In genomic region chr12:53492830-53493609, GRCh38 we compare ENCODE assay signal across 8 cellular contexts. TPM values are rescaled to one million over a fixed set of nuclear protein-coding genes. Genes with fewer than 3 reads are reported as not detected.
DNase-seq lines count a peak whose midpoint lies in the region; ATAC-seq and TF ChIP-seq lines count a peak whose summit lies in the region.

No MANE protein-coding gene starts in this region.

- H3K4me3 ChIP-seq in Caco-2 (ENCODE audit: low read depth, low read length) (peak overlapping the region; percentile 61), OCI-LY3 (ENCODE audit: low read length) (peak overlapping the region; percentile 82), epithelial cell of proximal tubule (ENCODE audit: low read depth, low read length) (peak overlapping the region; percentile 57), mucosa of rectum (ENCODE audit: low read length in 2 of 2) (peak overlapping the region; percentile 85 to 91)

- peak overlapping the region; percentile 88 for H3K4me3 Mint-ChIP-seq in Caco-2 (ENCODE audit: unreplicated experiment)

- H3K9me3 ChIP-seq in Caco-2: no peaks in the 10 kb centered on the region
- H3K9me3 ChIP-seq in OCI-LY3 (ENCODE audit: insufficient read depth, low read length): no peaks in the 10 kb centered on the region
- no peaks in the 10 kb centered on the region for H3K9me3 ChIP-seq in mucosa of rectum (ENCODE audit: control insufficient read depth in 2 of 2, low read length in 2 of 2)

- H3K36me3 Mint-ChIP-seq in Caco-2 (ENCODE audit: insufficient read depth, unreplicated experiment): peaks cover 27% of the 10 kb centered on the region

- CTCF ChIA-PET in Caco-2 (lab: Charles Lee): interaction anchor here (0.6 to 2.1 kb wide), 9 partner anchors 8 to 172 kb away, joined by 3 to 7 read pairs (median 5); partner anchors contain the start of genes AAAS and TARBP2

- H3K4me1 Mint-ChIP-seq in Caco-2 (ENCODE audit: low read depth, unreplicated experiment): peaks cover 27% of the 10 kb centered on the region

- POLR2A ChIA-PET in Caco-2 (lab: Charles Lee): interaction anchor here (1.0 kb wide), 1 partner anchor 11 kb away, joined by 4 read pairs; no protein-coding TSS in a partner anchor

- intact Hi-C loops in Caco-2 (cut with micrococcal nuclease; ENCODE audit: unreplicated experiment): loop anchor here (1.0 kb wide), 1 partner anchor 8 kb away; the partner anchor contains the start of gene TARBP2

- no peaks in the 10 kb centered on the region for H4K20me1 ChIP-seq in OCI-LY3 (ENCODE audit: insufficient read depth, low read length)

- H3K36me3 ChIP-seq in Caco-2 (ENCODE audit: control insufficient read depth, insufficient read depth, low read length): no peaks in the 10 kb centered on the region
- peaks cover under 1% of the 10 kb centered on the region for H3K36me3 ChIP-seq in OCI-LY3 (replicated peaks; ENCODE audit: low read depth, low read length)
- H3K36me3 ChIP-seq in mucosa of rectum (ENCODE audit: control insufficient read depth in 2 of 2, insufficient read depth in 2 of 2, low read length in 2 of 2): no peaks in the 10 kb centered on the region

- H3K79me2 ChIP-seq in OCI-LY3 (ENCODE audit: low read length): no peaks in the 10 kb centered on the region

- H3K4me1 ChIP-seq in Caco-2 (peaks cover 18% of the 10 kb centered on the region), OCI-LY3 (ENCODE audit: low read length) (peaks cover 7% of the 10 kb centered on the region), mucosa of rectum (ENCODE audit: control insufficient read depth in 2 of 2, insufficient read depth in 2 of 2, low read length in 2 of 2) (peaks cover 22 to 24% of the 10 kb centered on the region in 2 donors)

- TF ChIP-seq CTCF in Caco-2 (IDR thresholded peaks at IDR 0.05; ENCODE audit: insufficient read depth in 1 of 2, low read depth in 1 of 2, low read length in 1 of 2, severe bottlenecking in 1 of 2, unreplicated experiment in 1 of 2) (no peak), OCI-LY3 (IDR thresholded peaks at IDR 0.05; ENCODE audit: low read depth, low read length) (no peak), epithelial cell of proximal tubule (conservative IDR thresholded peaks at IDR 0.05; ENCODE audit: low read depth, low read length) (no peak)

- peak overlapping the region; percentile 72 for H3K27ac Mint-ChIP-seq in Caco-2 (ENCODE audit: unreplicated experiment)

- H3K27me3 ChIP-seq in Caco-2 (replicated peaks; ENCODE audit: control insufficient read depth, insufficient read depth, low read length) (no peaks in the 10 kb centered on the region), OCI-LY3 (ENCODE audit: low read depth, low read length) (no peaks in the 10 kb centered on the region), mucosa of rectum (ENCODE audit: control insufficient read depth in 2 of 2, insufficient read depth in 2 of 2, low read length in 2 of 2) (no peaks in the 10 kb centered on the region)

- no peaks in the 10 kb centered on the region for H3K27me3 Mint-ChIP-seq in Caco-2 (ENCODE audit: insufficient read depth, unreplicated experiment)

- peak; percentile 94 for ATAC-seq in GM21423 (IDR thresholded peaks at IDR 0.05; ENCODE audit: unreplicated experiment)

- no peaks in the 10 kb centered on the region for H3K9me3 Mint-ChIP-seq in Caco-2 (ENCODE audit: unreplicated experiment)

- H3K4me2 ChIP-seq in OCI-LY3 (ENCODE audit: low read length): peak overlapping the region; percentile 72

- no TSS peak for BruUV-seq in Caco-2 (replicated peaks; lab: Mats Ljungman, UMichigan)

- H2AFZ ChIP-seq in OCI-LY3 (ENCODE audit: low read depth, low read length): peak overlapping the region; percentile 69

- peak; percentile 96 for DNase-seq in Caco-2
- peak; percentile 95 for DNase-seq in HuH-7 (ENCODE audit: low spot score)
- DNase-seq in activated T-cell treated with anti-CD3 and anti-CD28 coated beads, Interleukin-2, amount 50 U/mL, for 1 hour: peak; percentile 86
- DNase-seq in epithelial cell of proximal tubule (ENCODE audit: low read depth): no peak
- DNase-seq in stimulated activated CD8-positive, alpha-beta memory T cell treated with anti-CD3 and anti-CD28 coated beads, Interleukin-4, amount 100 ng/mL, for 24 hours (ENCODE audit: low read depth): peak; percentile 81

- H3K9ac ChIP-seq in OCI-LY3 (ENCODE audit: low read length) (peak overlapping the region; percentile 62), mucosa of rectum (ENCODE audit: low read depth in 1 of 2, low read length in 2 of 2) (peak overlapping the region; percentile 75 to 78)

- H3K27ac ChIP-seq in OCI-LY3 (ENCODE audit: low read length) (peak overlapping the region; percentile 12; the same call in 1 of the 2 replicates), mucosa of rectum (ENCODE audit: low read depth in 2 of 2, low read length in 2 of 2) (peak overlapping the region; percentile 84 to 88)

RNA-seq across cellular contexts. Expression of gene MAP3K12, which starts 6.2 kb away (rescaled TPM):
- 2.4 and 3.9 TPM in 2 replicates for total RNA-seq in Caco-2 (2022)
- total RNA-seq in epithelial cell of proximal tubule: 5.8 and 16.7 TPM in 2 replicates

RNA-seq across cellular contexts. Expression of gene TARBP2, which starts 8.1 kb away (rescaled TPM):
- total RNA-seq in Caco-2 (2022) (43.9 and 50.7 TPM in 2 replicates), epithelial cell of proximal tubule (51.9 and 78.2 TPM in 2 replicates)

RNA-seq across cellular contexts. Expression of gene NPFF, which starts 14.3 kb away (rescaled TPM):
- total RNA-seq in Caco-2 (2022) (2.4 TPM in 1 of 2 replicates, not detected in the other), epithelial cell of proximal tubule (not detected in 2 replicates)

RNA-seq across cellular contexts. Expression of gene PCBP2, which starts 41.1 kb away (rescaled TPM):
- total RNA-seq in Caco-2 (2022): 1,036 and 1,143 TPM in 2 replicates
- 153 and 169 TPM in 2 replicates for total RNA-seq in epithelial cell of proximal tubule

RNA-seq across cellular contexts. Expression of gene PRR13, which starts 51.5 kb away (rescaled TPM):
- total RNA-seq in Caco-2 (2022): 395 and 400 TPM in 2 replicates
- 132 and 137 TPM in 2 replicates for total RNA-seq in epithelial cell of proximal tubule
